14 cellular contexts compared by ENCODE assay signal in genomic region chr4:90209922-90210321, GRCh38.
"Had no signal": no experiment of that assay in that cellular context is flagged by ENCODE, and none has a peak within 500 bp of the region (broad histone marks: within the 10 kb centered on the region; RNA-seq: fewer than 3 reads in every experiment).

No MANE protein-coding gene starts in this region.

- H3K27me3 ChIP-seq: neutrophil, suprapubic skin, upper lobe of left lung had no signal

- ATAC-seq: activated T-helper 17 cell treated with anti-CD3 and anti-CD28 coated beads, Interleukin-2, amount 50 U/mL, for 72 hours; sciatic nerve; WTC11 had no signal

- H3K36me3 ChIP-seq: neutrophil, suprapubic skin, upper lobe of left lung had no signal

- H3K36me3 Mint-ChIP-seq: activated naive CD4-positive, alpha-beta T cell treated with anti-CD3 and anti-CD28 coated beads, Interleukin-2, amount 10 ng/mL, durations not matched to agents 7 days and 5 days; immature natural killer cell had no signal

- H3K4me1 Mint-ChIP-seq: activated CD4-positive, alpha-beta T cell treated with anti-CD3 and anti-CD28 coated beads, Interleukin-2, amount 10 ng/mL, durations not matched to agents 24 days and 14 days; activated naive CD4-positive, alpha-beta T cell treated with anti-CD3 and anti-CD28 coated beads, Interleukin-2, amount 10 ng/mL, durations not matched to agents 7 days and 5 days; activated T-helper 17 cell treated with anti-CD3 and anti-CD28 coated beads, Interleukin-2, amount 50 U/mL, for 72 hours; central memory CD8-positive, alpha-beta T cell; immature natural killer cell had no signal

- H3K9me3 ChIP-seq: neutrophil, suprapubic skin, upper lobe of left lung had no signal

- H3K27me3 Mint-ChIP-seq: activated CD4-positive, alpha-beta T cell treated with anti-CD3 and anti-CD28 coated beads, Interleukin-2, amount 10 ng/mL, durations not matched to agents 24 days and 14 days; activated naive CD4-positive, alpha-beta T cell treated with anti-CD3 and anti-CD28 coated beads, Interleukin-2, amount 10 ng/mL, durations not matched to agents 7 days and 5 days; activated T-helper 17 cell treated with anti-CD3 and anti-CD28 coated beads, Interleukin-2, amount 50 U/mL, for 72 hours; central memory CD8-positive, alpha-beta T cell had no signal

- H3K4me1 ChIP-seq: suprapubic skin had no signal

- H3K27ac ChIP-seq: neutrophil, suprapubic skin, upper lobe of left lung had no signal

- H3K27ac Mint-ChIP-seq: activated CD4-positive, alpha-beta T cell treated with anti-CD3 and anti-CD28 coated beads, Interleukin-2, amount 10 ng/mL, durations not matched to agents 24 days and 14 days; activated naive CD4-positive, alpha-beta T cell treated with anti-CD3 and anti-CD28 coated beads, Interleukin-2, amount 10 ng/mL, durations not matched to agents 7 days and 5 days; activated T-helper 17 cell treated with anti-CD3 and anti-CD28 coated beads, Interleukin-2, amount 50 U/mL, for 72 hours; immature natural killer cell; WTC11 had no signal

- H3K4me3 ChIP-seq: suprapubic skin, upper lobe of left lung had no signal

- DNase-seq: activated CD4-positive, alpha-beta T cell treated with anti-CD3 and anti-CD28 coated beads, Interleukin-2, amount 10 ng/mL, durations not matched to agents 24 days and 14 days; activated naive CD4-positive, alpha-beta T cell treated with anti-CD3 and anti-CD28 coated beads, Interleukin-2, amount 10 ng/mL, durations not matched to agents 7 days and 5 days; glutamatergic neuron; immature natural killer cell; posterior cingulate gyrus; stimulated activated naive CD4-positive, alpha-beta T cell treated with Interleukin-2 at 50 U/mL for 16 hours; T-helper 1 cell; upper lobe of left lung had no signal

- H3K9me3 Mint-ChIP-seq: activated CD4-positive, alpha-beta T cell treated with anti-CD3 and anti-CD28 coated beads, Interleukin-2, amount 10 ng/mL, durations not matched to agents 24 days and 14 days had no signal

- H3K4me3 Mint-ChIP-seq: activated CD4-positive, alpha-beta T cell treated with anti-CD3 and anti-CD28 coated beads, Interleukin-2, amount 10 ng/mL, durations not matched to agents 24 days and 14 days; activated naive CD4-positive, alpha-beta T cell treated with anti-CD3 and anti-CD28 coated beads, Interleukin-2, amount 10 ng/mL, durations not matched to agents 7 days and 5 days; activated T-helper 17 cell treated with anti-CD3 and anti-CD28 coated beads, Interleukin-2, amount 50 U/mL, for 72 hours; central memory CD8-positive, alpha-beta T cell; immature natural killer cell; WTC11 had no signal
